In the genomic region with DNA sequence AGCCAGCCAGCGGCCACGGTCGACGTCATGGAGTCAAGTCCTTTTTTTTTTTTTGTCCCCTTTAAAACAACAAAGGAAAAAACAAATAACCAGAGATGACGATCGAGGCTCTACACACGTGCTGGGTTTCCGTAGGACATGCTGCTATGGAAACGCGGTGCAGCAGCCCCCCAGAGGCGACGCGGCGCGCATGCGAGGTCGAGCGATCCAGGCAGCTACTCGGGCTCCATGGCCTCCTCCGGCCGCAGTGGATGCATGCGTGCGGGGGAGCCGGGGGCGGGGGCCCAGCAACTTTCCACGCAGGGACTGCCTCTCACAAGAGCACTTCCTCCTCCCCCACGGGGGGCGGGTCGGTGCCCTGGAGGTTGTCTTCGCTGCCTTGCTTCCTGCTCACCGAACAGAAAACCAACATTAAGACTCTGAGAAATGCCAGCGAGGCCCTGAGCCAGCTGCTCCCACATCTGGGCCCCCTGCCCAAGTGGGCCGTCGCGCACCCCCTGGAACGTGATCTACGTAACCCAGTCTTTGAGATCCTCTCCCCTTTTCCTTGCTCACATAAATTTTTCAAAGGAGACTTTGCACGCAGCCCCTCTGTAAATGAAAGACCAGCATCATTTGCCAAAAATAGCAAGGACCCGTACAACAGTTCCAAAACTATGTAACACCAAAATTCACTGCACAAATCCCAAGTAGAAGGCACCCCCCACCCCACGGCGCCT, we compare ENCODE assay signal across 8 cellular contexts. TPM values are rescaled to one million over a fixed set of nuclear protein-coding genes. Genes with fewer than 3 reads are reported as not detected.
A peak's percentile ranks its signal among the peaks of the same experiment; 100 is the strongest.
DNase-seq lines count a peak whose midpoint lies in the region; ATAC-seq and TF ChIP-seq lines count a peak whose summit lies in the region.

No MANE protein-coding gene starts in this region.

- peak; percentile 72 for DNase-seq in AG08396 (ENCODE audit: low spot score)
- DNase-seq in T-helper 22 cell (ENCODE audit: low read depth): peak; percentile 93
- peak; percentile 77 for DNase-seq in amniotic epithelial cell (ENCODE audit: low read depth)
- peak; percentile 60 to 71 (median 67) for DNase-seq in right lobe of liver
- peak; percentile 86 for DNase-seq in stimulated activated CD8-positive, alpha-beta memory T cell treated with anti-CD3 and anti-CD28 coated beads, Interleukin-12 subunit alpha, Interleukin-12 subunit beta, amount 100 ng/mL, for 1 hour (ENCODE audit: low read depth)
- no peak for DNase-seq in G401 (ENCODE audit: low spot score)
- no peak for DNase-seq in NCI-H1417 (lab: John Stamatoyannopoulos, UW)

- in situ Hi-C loops in G401 (cut with HindIII; ENCODE audit: low sequenced_read_pairs): no loop called here

- no peak for TF ChIP-seq CTCF in right lobe of liver (IDR thresholded peaks at IDR 0.05)

- peaks cover 0 to 24% (median 4%) of the 10 kb centered on the region in 4 donors for H3K36me3 ChIP-seq in right lobe of liver

- H3K4me3 ChIP-seq in right lobe of liver: no peak overlapping the region

- H3K9me3 ChIP-seq in right lobe of liver: no peaks in the 10 kb centered on the region

- H3K27me3 ChIP-seq in right lobe of liver: no peaks in the 10 kb centered on the region

- TF ChIP-seq POLR2A in right lobe of liver (IDR thresholded peaks at IDR 0.05): no peak

- intact Hi-C loops in right lobe of liver (cut with DNase I): no loop called here

- peaks cover 0 to 30% (median 4%) of the 10 kb centered on the region in 4 donors for H3K4me1 ChIP-seq in right lobe of liver

- peak overlapping the region; percentile 10 to 43 (median 13) for H3K27ac ChIP-seq in right lobe of liver

- WGBS in right lobe of liver (ENCODE audit: insufficient coverage, low coverage, low lambda C conversion rate, missing lambda C conversion rate): 77% methylated on average over 27 of the region's 41 CpGs

- ATAC-seq in right lobe of liver (peak; percentile 8 to 39 (median 24)), HG02973 (IDR thresholded peaks at IDR 0.05; ENCODE audit: unreplicated experiment) (no peak)

RNA-seq across cellular contexts. Expression of a gene that starts 30.7 kb away (rescaled TPM):
- 10 to 100 TPM; 11.5 to 79.7 (median 21.9) TPM for total RNA-seq in right lobe of liver
- 20.7 and 48.2 TPM in 2 replicates for total RNA-seq in G401 (2014; rRNA removed; shearing (Covaris generic))

RNA-seq across cellular contexts. Expression of a gene that starts 55.9 kb away (rescaled TPM):
- total RNA-seq in right lobe of liver: 10 to 100 TPM; 20.6 to 31.8 (median 24.1) TPM
- 22.5 and 27.2 TPM in 2 replicates for total RNA-seq in G401 (2014; rRNA removed; shearing (Covaris generic))

Comparison
In these comparisons a context has a peak if more than half of its experiments do, and no peak if none do; other contexts are left out.
1. DNase-seq: peak in AG08396 (single experiment), T-helper 22 cell (single experiment), amniotic epithelial cell (single experiment), right lobe of liver (3 of 3) and stimulated activated CD8-positive, alpha-beta memory T cell treated with anti-CD3 and anti-CD28 coated beads, Interleukin-12 subunit alpha, Interleukin-12 subunit beta, amount 100 ng/mL, for 1 hour (single experiment); none in G401 (single experiment) and NCI-H1417 (0 of 3).